In the genomic region with DNA sequence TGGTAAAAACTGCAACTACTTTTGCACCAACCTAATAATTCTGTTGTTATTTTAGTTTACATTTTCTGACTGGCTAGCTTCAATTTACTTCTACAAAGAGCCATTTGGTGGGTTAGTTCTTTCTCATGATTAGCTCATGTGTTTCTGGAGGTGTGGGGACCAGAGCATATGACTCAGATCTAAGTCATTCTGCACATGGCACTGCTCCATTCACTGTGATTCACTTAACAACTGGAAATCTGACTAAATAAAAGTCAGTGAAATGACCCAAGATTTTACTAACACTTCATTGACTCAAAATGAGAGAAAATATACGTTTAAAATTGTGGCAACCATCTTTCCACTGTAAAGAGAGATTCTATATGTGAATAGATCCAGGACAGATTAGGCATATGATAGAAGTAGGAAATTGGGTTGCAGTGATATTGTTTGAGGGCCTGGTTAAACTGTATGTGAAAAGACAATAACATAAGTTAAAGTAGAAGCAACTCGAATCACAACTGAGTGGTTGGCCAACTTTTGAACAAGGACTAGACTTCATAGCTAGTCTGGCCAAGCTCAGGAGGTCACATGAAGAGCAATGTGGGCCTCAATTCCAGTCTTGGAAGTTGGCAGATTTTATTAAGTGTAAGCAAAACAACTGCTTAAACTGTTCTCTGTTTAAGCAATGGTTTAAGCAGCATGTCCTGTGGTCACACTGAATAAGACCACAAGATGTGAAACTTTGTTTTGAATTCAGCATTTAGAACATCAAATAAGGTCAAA, we compare ENCODE assay signal across 10 cellular contexts.
DNase-seq lines count a peak whose midpoint lies in the region; ATAC-seq and TF ChIP-seq lines count a peak whose summit lies in the region.
"Had no signal": no experiment of that assay in that cellular context is flagged by ENCODE, and none has a peak within 500 bp of the region (broad histone marks: within the 10 kb centered on the region; RNA-seq: fewer than 3 reads in every experiment).

No MANE protein-coding gene starts in this region.

- intact Hi-C loops in naive thymus-derived CD4-positive, alpha-beta T cell (cut with micrococcal nuclease) = loop anchor here in 1 of 2 donors (1.0 kb wide), 1 partner anchor 57 kb away; no protein-coding TSS in a partner anchor

- H3K27ac ChIP-seq in HEK293 (ENCODE audit: extremely low read depth, low read depth, low read length) = no peak overlapping the region
- no peak overlapping the region for H3K27ac ChIP-seq in naive thymus-derived CD4-positive, alpha-beta T cell (ENCODE audit: low read depth, low read length)
- H3K27ac ChIP-seq: WERI-Rb-1 had no signal

- CTCF ChIA-PET in HEK293 (lab: Yijun Ruan, JAX) = no interaction called here
- CTCF ChIA-PET in naive thymus-derived CD4-positive, alpha-beta T cell (lab: Charles Lee) = no interaction called here

- DNase-seq in AG08396 (ENCODE audit: low spot score) (peak; percentile 66), T1000 (lab: John Stamatoyannopoulos, UW) (peak; percentile 100), hepatic stellate cell (ENCODE audit: low spot score) (peak; percentile 39), osteocyte (ENCODE audit: extremely low spot score, unreplicated experiment) (no peak), NCI-H1694 treated with DMSO at 0.1 percent for 48 hours (lab: John Stamatoyannopoulos, UW) (no peak), ureter (ENCODE audit: low spot score) (no peak)
- DNase-seq in naive thymus-derived CD4-positive, alpha-beta T cell = no peak
- DNase-seq: naive B cell, WERI-Rb-1 had no signal

- H3K4me3 ChIP-seq in HEK293 (ENCODE audit: low read depth, low read length) = no peak overlapping the region
- H3K4me3 ChIP-seq in naive thymus-derived CD4-positive, alpha-beta T cell (ENCODE audit: low read length) = no peak overlapping the region

- no peak for ATAC-seq in naive thymus-derived CD4-positive, alpha-beta T cell

- POLR2A ChIA-PET in HEK293 (lab: Yijun Ruan, JAX) = no interaction called here
- POLR2A ChIA-PET in naive thymus-derived CD4-positive, alpha-beta T cell (lab: Charles Lee) = no interaction called here

- no peak for TF ChIP-seq CTCF in HEK293 (tag by site-specific recombination; IDR thresholded peaks at IDR 0.05)
- no peak for TF ChIP-seq CTCF in osteocyte (IDR thresholded peaks at IDR 0.05)

- peaks cover 2% of the 10 kb centered on the region for H3K36me3 Mint-ChIP-seq in osteocyte (ENCODE audit: unreplicated experiment)
- peaks cover 0 to 2% (median 0%) of the 10 kb centered on the region in 5 donors for H3K36me3 Mint-ChIP-seq in naive thymus-derived CD4-positive, alpha-beta T cell
- H3K36me3 Mint-ChIP-seq: naive B cell had no signal

- peaks cover 3% of the 10 kb centered on the region for H3K27me3 Mint-ChIP-seq in osteocyte (ENCODE audit: unreplicated experiment)
- H3K27me3 Mint-ChIP-seq in naive thymus-derived CD4-positive, alpha-beta T cell = peaks cover 0 to 15% (median 7%) of the 10 kb centered on the region in 5 donors

- peaks cover 4% of the 10 kb centered on the region for H3K9me3 Mint-ChIP-seq in osteocyte (ENCODE audit: unreplicated experiment)
- peaks cover 0 to 9% (median 3%) of the 10 kb centered on the region in 11 donors for H3K9me3 Mint-ChIP-seq in naive thymus-derived CD4-positive, alpha-beta T cell

- no peaks in the 10 kb centered on the region for H3K9me3 ChIP-seq in HEK293 (ENCODE audit: control insufficient read depth, insufficient read depth, low read depth, low read length)
- no peaks in the 10 kb centered on the region for H3K9me3 ChIP-seq in naive thymus-derived CD4-positive, alpha-beta T cell (ENCODE audit: control insufficient read depth in 2 of 3, low read length in 3 of 3)

- H3K4me1 ChIP-seq in HEK293 (ENCODE audit: control insufficient read depth, insufficient read depth, low read length) = no peaks in the 10 kb centered on the region
- H3K4me1 ChIP-seq in naive thymus-derived CD4-positive, alpha-beta T cell (ENCODE audit: control insufficient read depth in 2 of 2, insufficient read depth in 2 of 2, low read length in 2 of 2) = no peaks in the 10 kb centered on the region

- no peak overlapping the region for H3K4me3 Mint-ChIP-seq in osteocyte (ENCODE audit: unreplicated experiment)
- no peak overlapping the region for H3K4me3 Mint-ChIP-seq in naive thymus-derived CD4-positive, alpha-beta T cell
- H3K4me3 Mint-ChIP-seq: naive B cell had no signal

- no peaks in the 10 kb centered on the region for H3K27me3 ChIP-seq in naive thymus-derived CD4-positive, alpha-beta T cell (ENCODE audit: control insufficient read depth in 2 of 2, insufficient read depth in 2 of 2, low read length in 2 of 2)

- no peak overlapping the region for H3K27ac Mint-ChIP-seq in osteocyte (ENCODE audit: unreplicated experiment)
- no peak overlapping the region for H3K27ac Mint-ChIP-seq in naive thymus-derived CD4-positive, alpha-beta T cell
- H3K27ac Mint-ChIP-seq: naive B cell had no signal

- peaks cover 22% of the 10 kb centered on the region for H3K4me1 Mint-ChIP-seq in osteocyte (ENCODE audit: unreplicated experiment)
- peaks cover 0 to 17% (median 0%) of the 10 kb centered on the region in 7 donors for H3K4me1 Mint-ChIP-seq in naive thymus-derived CD4-positive, alpha-beta T cell
- H3K4me1 Mint-ChIP-seq: naive B cell had no signal

- H3K36me3 ChIP-seq in HEK293 (ENCODE audit: control insufficient read depth in 2 of 2, insufficient read depth in 1 of 2, low read length in 2 of 2) = no peaks in the 10 kb centered on the region
- no peaks in the 10 kb centered on the region for H3K36me3 ChIP-seq in naive thymus-derived CD4-positive, alpha-beta T cell (ENCODE audit: control insufficient read depth in 2 of 3, insufficient read depth in 3 of 3, low read length in 3 of 3)
- H3K36me3 ChIP-seq: WERI-Rb-1 had no signal

TF ChIP-seq in HEK293, 187 proteins besides CTCF, POLR2A, EP300 and RAD21:
- TF ChIP-seq, protein P1, sequence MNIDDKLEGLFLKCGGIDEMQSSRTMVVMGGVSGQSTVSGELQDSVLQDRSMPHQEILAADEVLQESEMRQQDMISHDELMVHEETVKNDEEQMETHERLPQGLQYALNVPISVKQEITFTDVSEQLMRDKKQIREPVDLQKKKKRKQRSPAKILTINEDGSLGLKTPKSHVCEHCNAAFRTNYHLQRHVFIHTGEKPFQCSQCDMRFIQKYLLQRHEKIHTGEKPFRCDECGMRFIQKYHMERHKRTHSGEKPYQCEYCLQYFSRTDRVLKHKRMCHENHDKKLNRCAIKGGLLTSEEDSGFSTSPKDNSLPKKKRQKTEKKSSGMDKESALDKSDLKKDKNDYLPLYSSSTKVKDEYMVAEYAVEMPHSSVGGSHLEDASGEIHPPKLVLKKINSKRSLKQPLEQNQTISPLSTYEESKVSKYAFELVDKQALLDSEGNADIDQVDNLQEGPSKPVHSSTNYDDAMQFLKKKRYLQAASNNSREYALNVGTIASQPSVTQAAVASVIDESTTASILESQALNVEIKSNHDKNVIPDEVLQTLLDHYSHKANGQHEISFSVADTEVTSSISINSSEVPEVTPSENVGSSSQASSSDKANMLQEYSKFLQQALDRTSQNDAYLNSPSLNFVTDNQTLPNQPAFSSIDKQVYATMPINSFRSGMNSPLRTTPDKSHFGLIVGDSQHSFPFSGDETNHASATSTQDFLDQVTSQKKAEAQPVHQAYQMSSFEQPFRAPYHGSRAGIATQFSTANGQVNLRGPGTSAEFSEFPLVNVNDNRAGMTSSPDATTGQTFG (tag by site-specific recombination; IDR thresholded peaks at IDR 0.05; ENCODE audit: borderline replicate concordance) = no peak
- TF ChIP-seq, protein P2, sequence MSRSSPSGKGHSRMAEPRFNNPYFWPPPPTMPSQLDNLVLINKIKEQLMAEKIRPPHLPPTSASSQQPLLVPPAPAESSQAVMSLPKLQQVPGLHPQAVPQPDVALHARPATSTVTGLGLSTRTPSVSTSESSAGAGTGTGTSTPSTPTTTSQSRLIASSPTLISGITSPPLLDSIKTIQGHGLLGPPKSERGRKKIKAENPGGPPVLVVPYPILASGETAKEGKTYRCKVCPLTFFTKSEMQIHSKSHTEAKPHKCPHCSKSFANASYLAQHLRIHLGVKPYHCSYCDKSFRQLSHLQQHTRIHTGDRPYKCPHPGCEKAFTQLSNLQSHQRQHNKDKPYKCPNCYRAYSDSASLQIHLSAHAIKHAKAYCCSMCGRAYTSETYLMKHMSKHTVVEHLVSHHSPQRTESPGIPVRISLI (tag by site-specific recombination; IDR thresholded peaks at IDR 0.05) = no peak
- TF ChIP-seq, protein P3, sequence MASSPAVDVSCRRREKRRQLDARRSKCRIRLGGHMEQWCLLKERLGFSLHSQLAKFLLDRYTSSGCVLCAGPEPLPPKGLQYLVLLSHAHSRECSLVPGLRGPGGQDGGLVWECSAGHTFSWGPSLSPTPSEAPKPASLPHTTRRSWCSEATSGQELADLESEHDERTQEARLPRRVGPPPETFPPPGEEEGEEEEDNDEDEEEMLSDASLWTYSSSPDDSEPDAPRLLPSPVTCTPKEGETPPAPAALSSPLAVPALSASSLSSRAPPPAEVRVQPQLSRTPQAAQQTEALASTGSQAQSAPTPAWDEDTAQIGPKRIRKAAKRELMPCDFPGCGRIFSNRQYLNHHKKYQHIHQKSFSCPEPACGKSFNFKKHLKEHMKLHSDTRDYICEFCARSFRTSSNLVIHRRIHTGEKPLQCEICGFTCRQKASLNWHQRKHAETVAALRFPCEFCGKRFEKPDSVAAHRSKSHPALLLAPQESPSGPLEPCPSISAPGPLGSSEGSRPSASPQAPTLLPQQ (tag by site-specific recombination; IDR thresholded peaks at IDR 0.05) = 0 out of 2 replicates have a peak, but pooled peaks have one; percentile 23
TF ChIP-seq in HEK293: peak in this region for 1.

Comparison
In these comparisons a context has a peak if more than half of its experiments do, and no peak if none do; other contexts are left out.
1. DNase-seq: peak in AG08396 (single experiment), T1000 (single experiment) and hepatic stellate cell (single experiment); none in osteocyte (single experiment), NCI-H1694 treated with DMSO at 0.1 percent for 48 hours (single experiment), naive thymus-derived CD4-positive, alpha-beta T cell (0 of 9) and ureter (single experiment).